Comparison of ENCODE assay signal across 8 cellular contexts in genomic region chr17:40123811-40124114, GRCh38. TPM values are rescaled to one million over a fixed set of nuclear protein-coding genes. Genes with fewer than 3 reads are reported as not detected.
DNase-seq lines count a peak whose midpoint lies in the region; ATAC-seq and TF ChIP-seq lines count a peak whose summit lies in the region.

No MANE protein-coding gene starts in this region.

- peaks cover 26% of the 10 kb centered on the region for H3K4me1 ChIP-seq in Loucy (ENCODE audit: insufficient read depth, low read length, poor library complexity, severe bottlenecking)
- peaks cover 11 to 21% of the 10 kb centered on the region in 2 donors for H3K4me1 ChIP-seq in duodenal mucosa (ENCODE audit: control insufficient read depth in 1 of 2, insufficient read depth in 2 of 2, low read length in 2 of 2)

- H3K27me3 ChIP-seq in Loucy (ENCODE audit: insufficient read depth, low read length, poor library complexity, severe bottlenecking) (peaks cover 6% of the 10 kb centered on the region), duodenal mucosa (ENCODE audit: control insufficient read depth in 1 of 2, insufficient read depth in 2 of 2, low read length in 2 of 2) (no peaks in the 10 kb centered on the region)

- peaks cover 33% of the 10 kb centered on the region in 2 donors for H3K4me1 Mint-ChIP-seq in natural killer cell treated with Interleukin-12 subunit alpha and Interleukin-12 subunit beta and Interleukin-15 and Interleukin-18, amount 100 ng/mL, for 72 hours (ENCODE audit: low read depth in 2 of 2)

- peaks cover 74% of the 10 kb centered on the region for H3K79me2 ChIP-seq in Loucy (ENCODE audit: insufficient read depth, low read length)

- no peak for TF ChIP-seq CTCF in AG09309 (IDR thresholded peaks at IDR 0.05; ENCODE audit: control insufficient read depth, insufficient read depth, low read depth, low read length, missing control alignments)
- no peak for TF ChIP-seq CTCF in Loucy (conservative IDR thresholded peaks at IDR 0.05; ENCODE audit: low read length)

- peak overlapping the region; percentile 99 for H3K4me2 ChIP-seq in Loucy (ENCODE audit: low read depth, low read length, poor library complexity, severe bottlenecking)

- DNase-seq in AG09309 (ENCODE audit: low read depth) (no peak), NCI-H2081 (lab: John Stamatoyannopoulos, UW) (no peak), SHP77 treated with DMSO at 0.1 percent for 48 hours (lab: John Stamatoyannopoulos, UW) (no peak), inferior parietal cortex (ENCODE audit: extremely low spot score) (no peak)
- no peak for DNase-seq in natural killer cell treated with Interleukin-12 subunit alpha and Interleukin-12 subunit beta and Interleukin-15 and Interleukin-18, amount 100 ng/mL, for 72 hours (ENCODE audit: low spot score)

- H3K36me3 ChIP-seq in Loucy (ENCODE audit: insufficient read depth, low read length) (peaks cover 21% of the 10 kb centered on the region; the same call in 1 of the 2 replicates), duodenal mucosa (ENCODE audit: control insufficient read depth in 1 of 2, insufficient read depth in 2 of 2, low read length in 2 of 2) (peaks cover 8 to 20% of the 10 kb centered on the region in 2 donors)

- ATAC-seq in natural killer cell treated with Interleukin-12 subunit alpha and Interleukin-12 subunit beta and Interleukin-15 and Interleukin-18, amount 100 ng/mL, for 72 hours = no peak
- ATAC-seq in GM18861 (IDR thresholded peaks at IDR 0.05; ENCODE audit: unreplicated experiment) = no peak

- H3K9me3 Mint-ChIP-seq in natural killer cell treated with Interleukin-12 subunit alpha and Interleukin-12 subunit beta and Interleukin-15 and Interleukin-18, amount 100 ng/mL, for 72 hours = no peaks in the 10 kb centered on the region

- H3K9me3 ChIP-seq in Loucy (ENCODE audit: insufficient read depth, low read depth, low read length) = no peaks in the 10 kb centered on the region
- H3K9me3 ChIP-seq in duodenal mucosa (ENCODE audit: control insufficient read depth in 1 of 2, low read length in 2 of 2) = no peaks in the 10 kb centered on the region

- H3K9ac ChIP-seq in Loucy (ENCODE audit: low read depth, low read length, poor library complexity, severe bottlenecking) (peak overlapping the region; percentile 95), duodenal mucosa (ENCODE audit: low read depth in 1 of 2, low read length in 2 of 2) (peak overlapping the region; percentile 92)

- H3K4me3 Mint-ChIP-seq in natural killer cell treated with Interleukin-12 subunit alpha and Interleukin-12 subunit beta and Interleukin-15 and Interleukin-18, amount 100 ng/mL, for 72 hours = peak overlapping the region; percentile 100

- H3K36me3 Mint-ChIP-seq in natural killer cell treated with Interleukin-12 subunit alpha and Interleukin-12 subunit beta and Interleukin-15 and Interleukin-18, amount 100 ng/mL, for 72 hours = peaks cover 16% of the 10 kb centered on the region

- H2AFZ ChIP-seq in Loucy (ENCODE audit: low read length) = no peak overlapping the region

- H4K20me1 ChIP-seq in Loucy (ENCODE audit: insufficient read depth, low read length, poor library complexity, severe bottlenecking) = peaks cover 39% of the 10 kb centered on the region

- H3K4me3 ChIP-seq in AG09309 (ENCODE audit: control insufficient read depth, low read depth, low read length) = peak overlapping the region; percentile 95
- H3K4me3 ChIP-seq in Loucy (ENCODE audit: low read length, poor library complexity, severe bottlenecking) = peak overlapping the region; percentile 84
- H3K4me3 ChIP-seq in duodenal mucosa (ENCODE audit: low read depth in 1 of 2, low read length in 2 of 2) = peak overlapping the region; percentile 92 to 98

- no peaks in the 10 kb centered on the region for H3F3A ChIP-seq in Loucy (ENCODE audit: low read depth)

- H3K27ac Mint-ChIP-seq in natural killer cell treated with Interleukin-12 subunit alpha and Interleukin-12 subunit beta and Interleukin-15 and Interleukin-18, amount 100 ng/mL, for 72 hours = peak overlapping the region; percentile 85 to 93

- H3K27ac ChIP-seq in duodenal mucosa (ENCODE audit: low read depth, low read length) = peak overlapping the region; percentile 87

- no peaks in the 10 kb centered on the region for H3K27me3 Mint-ChIP-seq in natural killer cell treated with Interleukin-12 subunit alpha and Interleukin-12 subunit beta and Interleukin-15 and Interleukin-18, amount 100 ng/mL, for 72 hours

- no peaks in the 10 kb centered on the region for H3K9me2 ChIP-seq in Loucy (replicated peaks; ENCODE audit: low read depth, low read length)

RNA-seq across cellular contexts. Expression of gene MSL1, which starts 2.0 kb away (rescaled TPM):
- total RNA-seq in natural killer cell treated with Interleukin-12 subunit alpha and Interleukin-12 subunit beta and Interleukin-15 and Interleukin-18, amount 100 ng/mL, for 72 hours = 100 to 1,000 TPM in 1 of 2 donors, 10 to 100 TPM in 1; 79.8 to 102 TPM

RNA-seq across cellular contexts. Expression of gene CASC3, which starts 16.6 kb away (rescaled TPM):
- 100 to 1,000 TPM in 1 of 2 donors, 10 to 100 TPM in 1; 83.1 to 101 TPM for total RNA-seq in natural killer cell treated with Interleukin-12 subunit alpha and Interleukin-12 subunit beta and Interleukin-15 and Interleukin-18, amount 100 ng/mL, for 72 hours

RNA-seq across cellular contexts. Expression of gene NR1D1, which starts 23.4 kb away (rescaled TPM):
- 1 to 10 TPM; 1.4 to 5.4 TPM for total RNA-seq in natural killer cell treated with Interleukin-12 subunit alpha and Interleukin-12 subunit beta and Interleukin-15 and Interleukin-18, amount 100 ng/mL, for 72 hours

RNA-seq across cellular contexts. Expression of gene RAPGEFL1, which starts 53.5 kb away (rescaled TPM):
- total RNA-seq in natural killer cell treated with Interleukin-12 subunit alpha and Interleukin-12 subunit beta and Interleukin-15 and Interleukin-18, amount 100 ng/mL, for 72 hours = 10 to 100 TPM in 1 of 2 donors, 1 to 10 TPM in 1; 5.9 to 17.2 TPM
